1 cellular context compared by ENCODE assay signal in genomic region chr18:3715223-3716080, GRCh38.
TF ChIP-seq lines count a peak whose summit lies in the region.

No MANE protein-coding gene starts in this region.

TF ChIP-seq in GM12878, 131 proteins besides CTCF, POLR2A, EP300 and RAD21 (continued from another document):
- peak; percentile 63; the same call in 1 of the 2 replicates for TF ChIP-seq RELB (IDR thresholded peaks at IDR 0.05; ENCODE audit: low read depth)
